ENCODE assay signal across 8 cellular contexts in genomic region chr9:105694848-105695581, GRCh38. TPM values are rescaled to one million over a fixed set of nuclear protein-coding genes. Genes with fewer than 3 reads are reported as not detected.
DNase-seq lines count a peak whose midpoint lies in the region; ATAC-seq, FAIRE-seq and TF ChIP-seq lines count a peak whose summit lies in the region.

No MANE protein-coding gene starts in this region.

- no peak for TF ChIP-seq RAD21 in A549 (conservative IDR thresholded peaks at IDR 0.05 in 1 of 2, IDR thresholded peaks at IDR 0.05 in 1 of 2)

- H3K36me3 ChIP-seq in effector memory CD4-positive, alpha-beta T cell (ENCODE audit: control insufficient read depth, insufficient read depth, low read length) = no peaks in the 10 kb centered on the region

- H3K9me3 ChIP-seq in A549 = no peaks in the 10 kb centered on the region
- no peaks in the 10 kb centered on the region for H3K9me3 ChIP-seq in effector memory CD4-positive, alpha-beta T cell (ENCODE audit: control insufficient read depth, low read length)

- peaks cover 8% of the 10 kb centered on the region for H3K27me3 ChIP-seq in effector memory CD4-positive, alpha-beta T cell (replicated peaks; ENCODE audit: control insufficient read depth, insufficient read depth, low read length, poor library complexity, severe bottlenecking)

- FAIRE-seq in A549 (lab: Jason Lieb, UNC) = no peak

- H3K27ac ChIP-seq in A549 = peak overlapping the region; percentile 57 to 85
- peak overlapping the region; percentile 71 for H3K27ac ChIP-seq in effector memory CD4-positive, alpha-beta T cell (ENCODE audit: insufficient read depth, low read length, poor library complexity, severe bottlenecking)

- peaks cover 31% of the 10 kb centered on the region for H3K4me1 Mint-ChIP-seq in activated CD4-positive, alpha-beta memory T cell treated with anti-CD3 and anti-CD28 coated beads for 36 hours (ENCODE audit: low read depth)
- H3K4me1 Mint-ChIP-seq in memory B cell = peaks cover 27% of the 10 kb centered on the region

- TF ChIP-seq EP300 in A549 (IDR thresholded peaks at IDR 0.05) = no peak

- TF ChIP-seq CTCF in A549 (IDR thresholded peaks at IDR 0.05) = no peak

- DNase-seq in A549 (ENCODE audit: low read depth in 1 of 2, low spot score in 1 of 2) (peak; percentile 51 to 56), NCI-H460 (ENCODE audit: extremely low read depth, low read depth) (peak; percentile 33), memory B cell (ENCODE audit: low spot score in 2 of 2) (peak; percentile 49 to 69)
- DNase-seq in activated CD4-positive, alpha-beta memory T cell treated with anti-CD3 and anti-CD28 coated beads for 36 hours = peak; percentile 69
- DNase-seq in effector memory CD4-positive, alpha-beta T cell = peak; percentile 23 to 37 (median 30)
- peak; percentile 25 for DNase-seq in stimulated activated CD8-positive, alpha-beta memory T cell treated with anti-CD3 and anti-CD28 coated beads, Interleukin-12 subunit alpha, Interleukin-12 subunit beta, amount 100 ng/mL, for 4 hours (ENCODE audit: low read depth)

- POLR2A ChIA-PET in A549 (lab: Yijun Ruan, JAX) = no interaction called here
- POLR2A ChIA-PET in activated CD4-positive, alpha-beta memory T cell treated with anti-CD3 and anti-CD28 coated beads for 36 hours (lab: Charles Lee) = interaction anchor here (1.4 kb wide), 1 partner anchor 38 kb away, joined by 5 read pairs; no protein-coding TSS in a partner anchor

- no peaks in the 10 kb centered on the region for H3K36me3 Mint-ChIP-seq in activated CD4-positive, alpha-beta memory T cell treated with anti-CD3 and anti-CD28 coated beads for 36 hours
- peaks cover 2% of the 10 kb centered on the region for H3K36me3 Mint-ChIP-seq in memory B cell

- ATAC-seq in A549 (peak; percentile 83 to 85), GM18517 (IDR thresholded peaks at IDR 0.05; ENCODE audit: unreplicated experiment) (peak; percentile 59), HG03045 (IDR thresholded peaks at IDR 0.05; ENCODE audit: unreplicated experiment) (peak; percentile 72), memory B cell (ENCODE audit: low read depth) (peak; percentile 60)

- peaks cover 13% of the 10 kb centered on the region for H3K4me1 ChIP-seq in A549
- peaks cover 7% of the 10 kb centered on the region for H3K4me1 ChIP-seq in effector memory CD4-positive, alpha-beta T cell (ENCODE audit: control insufficient read depth, insufficient read depth, low read length, poor library complexity, severe bottlenecking)

- peak overlapping the region; percentile 78 for H3K4me3 Mint-ChIP-seq in activated CD4-positive, alpha-beta memory T cell treated with anti-CD3 and anti-CD28 coated beads for 36 hours
- H3K4me3 Mint-ChIP-seq in memory B cell = peak overlapping the region; percentile 86

- peak overlapping the region; percentile 82 for H3K4me2 ChIP-seq in A549

- no peak for TF ChIP-seq POLR2A in A549 (IDR thresholded peaks at IDR 0.05; ENCODE audit: low read length)

- H3K4me3 ChIP-seq in A549 = peak overlapping the region; percentile 70
- H3K4me3 ChIP-seq in effector memory CD4-positive, alpha-beta T cell (ENCODE audit: insufficient read depth, low read depth, low read length, poor library complexity, severe bottlenecking) = peak overlapping the region; percentile 67

- CTCF ChIA-PET in A549 (lab: Yijun Ruan, JAX) = interaction anchor here (0.9 to 1.2 kb wide), 2 partner anchors 11 to 149 kb away, joined by 3 to 4 read pairs; no protein-coding TSS in a partner anchor
- CTCF ChIA-PET in activated CD4-positive, alpha-beta memory T cell treated with anti-CD3 and anti-CD28 coated beads for 36 hours (lab: Charles Lee) = interaction anchor here (1.3 kb wide), 1 partner anchor 24 kb away, joined by 4 read pairs; no protein-coding TSS in a partner anchor

- 3% methylated on average over 38 of the region's 42 CpGs for WGBS in A549 (ENCODE audit: missing lambda C conversion rate)

- H3K9me3 Mint-ChIP-seq in activated CD4-positive, alpha-beta memory T cell treated with anti-CD3 and anti-CD28 coated beads for 36 hours = no peaks in the 10 kb centered on the region
- no peaks in the 10 kb centered on the region for H3K9me3 Mint-ChIP-seq in memory B cell

- intact Hi-C loops in activated CD4-positive, alpha-beta memory T cell treated with anti-CD3 and anti-CD28 coated beads for 36 hours (cut with micrococcal nuclease) = loop anchor here (1.0 to 10.0 kb wide), 9 partner anchors 24 to 1601 kb away; partner anchors contain the start of genes FKTN, NIPSNAP3A, SLC44A1 and SMC2

- H3K27me3 Mint-ChIP-seq in activated CD4-positive, alpha-beta memory T cell treated with anti-CD3 and anti-CD28 coated beads for 36 hours = peaks cover 15% of the 10 kb centered on the region
- H3K27me3 Mint-ChIP-seq in memory B cell = peaks cover 6% of the 10 kb centered on the region

- H3K27ac Mint-ChIP-seq in activated CD4-positive, alpha-beta memory T cell treated with anti-CD3 and anti-CD28 coated beads for 36 hours = peak overlapping the region; percentile 26
- peak overlapping the region; percentile 20 for H3K27ac Mint-ChIP-seq in memory B cell

TF ChIP-seq in A549, 52 proteins besides CTCF, POLR2A, EP300 and RAD21:
- TF ChIP-seq HOXB5 (CRISPR knock-in tag; IDR thresholded peaks at IDR 0.05) = no peak
- peak; percentile 73; the same call in 1 of the 2 replicates for TF ChIP-seq E2F6 (IDR thresholded peaks at IDR 0.05; ENCODE audit: borderline replicate concordance, low read depth)
- TF ChIP-seq MYC (IDR thresholded peaks at IDR 0.05; ENCODE audit: borderline replicate concordance, low read length) = no peak
- no peak for TF ChIP-seq TP53 (CRISPR knock-in tag; IDR thresholded peaks at IDR 0.05)
- no peak for TF ChIP-seq KDM1A (IDR thresholded peaks at IDR 0.05; ENCODE audit: low read depth)
- TF ChIP-seq, protein P1, sequence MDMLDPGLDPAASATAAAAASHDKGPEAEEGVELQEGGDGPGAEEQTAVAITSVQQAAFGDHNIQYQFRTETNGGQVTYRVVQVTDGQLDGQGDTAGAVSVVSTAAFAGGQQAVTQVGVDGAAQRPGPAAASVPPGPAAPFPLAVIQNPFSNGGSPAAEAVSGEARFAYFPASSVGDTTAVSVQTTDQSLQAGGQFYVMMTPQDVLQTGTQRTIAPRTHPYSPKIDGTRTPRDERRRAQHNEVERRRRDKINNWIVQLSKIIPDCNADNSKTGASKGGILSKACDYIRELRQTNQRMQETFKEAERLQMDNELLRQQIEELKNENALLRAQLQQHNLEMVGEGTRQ (IDR thresholded peaks at IDR 0.05) = peak; percentile 34; the same call in 1 of the 2 replicates
- no peak for TF ChIP-seq CBX8 (IDR thresholded peaks at IDR 0.05)
- TF ChIP-seq, protein P2, sequence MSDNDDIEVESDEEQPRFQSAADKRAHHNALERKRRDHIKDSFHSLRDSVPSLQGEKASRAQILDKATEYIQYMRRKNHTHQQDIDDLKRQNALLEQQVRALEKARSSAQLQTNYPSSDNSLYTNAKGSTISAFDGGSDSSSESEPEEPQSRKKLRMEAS (IDR thresholded peaks at IDR 0.05) = peak; percentile 75
- peak in 1 of 2 experiments; percentile 11; a peak in 1 of 5 replicates for TF ChIP-seq JUN (IDR thresholded peaks at IDR 0.05)
TF ChIP-seq in A549: peak in this region for 4.

RNA-seq across cellular contexts. Expression of gene TMEM38B, which starts 0.7 kb away (rescaled TPM):
- polyA plus RNA-seq in A549 (2011; rRNA removed) (22.2 and 23.3 TPM in 2 replicates), A549 (2017; fragmentation: RNase III; extraction: RNeasy Plus Mini Kit Qiagen cat#74134 plus additional on column Dnase treatment) (13.1 to 15.3 TPM (median 14.7 TPM) in 3 replicates)
- polyA plus RNA-seq in A549 (2012; cell fraction: cytosol; rRNA removed) = 9.0 and 9.3 TPM in 2 replicates
- polyA plus RNA-seq in A549 (2012; cell fraction: nucleus; rRNA removed) = 2.2 and 4.9 TPM in 2 replicates
- 13.1 and 13.2 TPM in 2 replicates for polyA minus RNA-seq in A549 (2011; rRNA and poly(A)+ RNA removed)
- 25.7 and 30.3 TPM in 2 replicates for total RNA-seq in NCI-H460 (2014; rRNA removed; shearing (Covaris generic))
- 32.1 and 50.3 TPM in 2 replicates for polyA plus RNA-seq in NCI-H460 (2014; cell fraction: nucleus; rRNA removed)
- total RNA-seq in activated CD4-positive, alpha-beta memory T cell treated with anti-CD3 and anti-CD28 coated beads for 36 hours = 10 to 100 TPM; 12.1 to 13.8 TPM

RNA-seq across cellular contexts. Expression of gene TAL2, which starts 32.8 kb away (rescaled TPM):
- polyA plus RNA-seq in A549 (2011; rRNA removed) (0.13 and 0.22 TPM in 2 replicates), A549 (2017; fragmentation: RNase III; extraction: RNeasy Plus Mini Kit Qiagen cat#74134 plus additional on column Dnase treatment) (0.15 to 0.33 TPM (median 0.16 TPM) in 3 replicates)
- 0.12 and 0.21 TPM in 2 replicates for polyA plus RNA-seq in A549 (2012; cell fraction: cytosol; rRNA removed)
- 0.12 TPM in 1 of 2 replicates, not detected in the other for polyA plus RNA-seq in A549 (2012; cell fraction: nucleus; rRNA removed)
- polyA minus RNA-seq in A549 (2011; rRNA and poly(A)+ RNA removed) = not detected in 2 replicates
- not detected in 2 replicates for total RNA-seq in NCI-H460 (2014; rRNA removed; shearing (Covaris generic))
- 2.7 TPM in 1 of 2 replicates, not detected in the other for polyA plus RNA-seq in NCI-H460 (2014; cell fraction: nucleus; rRNA removed)
- total RNA-seq in activated CD4-positive, alpha-beta memory T cell treated with anti-CD3 and anti-CD28 coated beads for 36 hours = not detected

Comparison
In these comparisons a context has a peak if more than half of its experiments do, and no peak if none do; other contexts are left out.
1. Peak in every context shown above with its lines: DNase-seq, ATAC-seq, H3K4me3 ChIP-seq and H3K27ac ChIP-seq.